19 cellular contexts compared by ENCODE assay signal in the genomic region with DNA sequence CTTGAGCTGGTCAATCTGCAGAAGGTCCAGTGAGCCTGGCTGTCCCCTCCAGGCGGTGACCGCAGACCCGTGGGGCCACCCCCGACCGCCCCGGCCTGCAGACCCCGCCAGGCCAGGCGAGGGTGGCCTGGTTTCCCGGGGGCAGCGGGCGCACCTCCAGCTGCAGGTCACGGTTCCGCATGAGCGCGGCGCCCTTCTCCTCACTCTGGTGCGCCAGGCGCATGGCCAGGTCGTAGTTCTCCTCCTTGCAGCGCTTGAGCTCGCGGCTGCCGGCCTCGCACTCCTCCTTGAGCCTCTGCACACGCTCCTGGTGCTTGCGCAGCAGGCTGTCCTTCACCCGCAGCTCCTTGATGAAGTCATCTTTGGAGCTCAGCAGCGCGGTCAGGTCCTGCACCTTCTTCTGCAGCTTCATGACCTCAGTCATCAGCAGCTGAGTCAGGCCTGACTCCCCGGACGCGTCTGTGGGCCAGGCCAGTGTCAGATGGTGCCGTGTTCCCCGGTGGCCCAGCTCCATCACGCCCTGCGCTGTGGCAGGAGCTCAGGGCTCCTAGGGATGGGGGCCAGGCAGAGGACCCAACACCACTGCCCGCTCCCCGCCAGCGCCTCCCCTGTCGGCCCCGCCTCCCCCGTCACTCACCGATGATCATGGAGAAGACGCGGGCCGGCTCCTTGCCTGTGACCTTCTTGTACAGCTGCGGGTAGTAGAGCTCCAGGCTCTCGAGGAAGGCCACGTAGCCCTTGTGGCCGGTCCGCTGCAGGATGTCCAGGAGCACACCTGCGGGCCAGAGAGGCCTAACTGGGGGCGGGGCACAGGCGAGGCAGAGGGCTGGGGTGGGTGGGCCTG.
"Had no signal": no experiment of that assay in that cellular context is flagged by ENCODE, and none has a peak within 500 bp of the region (broad histone marks: within the 10 kb centered on the region; RNA-seq: fewer than 3 reads in every experiment).

No MANE protein-coding gene starts in this region.

- H3K27ac Mint-ChIP-seq: activated CD8-positive, alpha-beta memory T cell treated with anti-CD3 and anti-CD28 coated beads, Interleukin-2, amount 10 ng/mL, durations not matched to agents 7 days and 5 days; activated naive CD4-positive, alpha-beta T cell treated with anti-CD3 and anti-CD28 coated beads, Interleukin-2, amount 10 ng/mL, durations not matched to agents 7 days and 5 days; activated T-cell treated with anti-CD3 and anti-CD28 coated beads, Interleukin-2, amount 50 U/mL, for 24 hours; naive thymus-derived CD4-positive, alpha-beta T cell; stimulated activated memory B cell treated with anti-CD40 and anti-IgM and Interleukin-4, amounts not matched to agents 10 μg/mL and 1 μg/mL and 100 μg/mL, for 72 hours had no signal

- H3K9me3 Mint-ChIP-seq: activated naive CD4-positive, alpha-beta T cell treated with anti-CD3 and anti-CD28 coated beads, Interleukin-2, amount 10 ng/mL, durations not matched to agents 7 days and 5 days; activated T-cell treated with anti-CD3 and anti-CD28 coated beads, Interleukin-2, amount 50 U/mL, for 24 hours; naive thymus-derived CD4-positive, alpha-beta T cell; stimulated activated memory B cell treated with anti-CD40 and anti-IgM and Interleukin-4, amounts not matched to agents 10 μg/mL and 1 μg/mL and 100 μg/mL, for 72 hours had no signal

- H3K27me3 ChIP-seq: cardiac muscle cell, neutrophil, right atrium auricular region, uterus had no signal

- H3K27ac ChIP-seq: cardiac muscle cell, esophagus muscularis mucosa, right atrium auricular region, tibial artery, uterus had no signal

- ATAC-seq: activated CD8-positive, alpha-beta memory T cell treated with anti-CD3 and anti-CD28 coated beads, Interleukin-2, amount 10 ng/mL, durations not matched to agents 7 days and 5 days; left lobe of liver; mucosa of descending colon; naive thymus-derived CD4-positive, alpha-beta T cell; stimulated activated memory B cell treated with anti-CD40 and anti-IgM and Interleukin-4, amounts not matched to agents 10 μg/mL and 1 μg/mL and 100 μg/mL, for 72 hours had no signal

- H3K4me1 ChIP-seq: uterus had no signal

- H3K36me3 Mint-ChIP-seq: activated CD8-positive, alpha-beta memory T cell treated with anti-CD3 and anti-CD28 coated beads, Interleukin-2, amount 10 ng/mL, durations not matched to agents 7 days and 5 days; activated naive CD4-positive, alpha-beta T cell treated with anti-CD3 and anti-CD28 coated beads, Interleukin-2, amount 10 ng/mL, durations not matched to agents 7 days and 5 days; naive thymus-derived CD4-positive, alpha-beta T cell had no signal

- H3K36me3 ChIP-seq: right atrium auricular region, uterus had no signal

- H3K4me3 ChIP-seq: cardiac muscle cell, esophagus muscularis mucosa, mucosa of descending colon, right atrium auricular region, tibial artery, uterus had no signal

- H3K4me3 Mint-ChIP-seq: activated CD8-positive, alpha-beta memory T cell treated with anti-CD3 and anti-CD28 coated beads, Interleukin-2, amount 10 ng/mL, durations not matched to agents 7 days and 5 days; activated naive CD4-positive, alpha-beta T cell treated with anti-CD3 and anti-CD28 coated beads, Interleukin-2, amount 10 ng/mL, durations not matched to agents 7 days and 5 days; activated T-cell treated with anti-CD3 and anti-CD28 coated beads, Interleukin-2, amount 50 U/mL, for 24 hours; naive thymus-derived CD4-positive, alpha-beta T cell; stimulated activated memory B cell treated with anti-CD40 and anti-IgM and Interleukin-4, amounts not matched to agents 10 μg/mL and 1 μg/mL and 100 μg/mL, for 72 hours had no signal

- H3K27me3 Mint-ChIP-seq: activated CD8-positive, alpha-beta memory T cell treated with anti-CD3 and anti-CD28 coated beads, Interleukin-2, amount 10 ng/mL, durations not matched to agents 7 days and 5 days; activated naive CD4-positive, alpha-beta T cell treated with anti-CD3 and anti-CD28 coated beads, Interleukin-2, amount 10 ng/mL, durations not matched to agents 7 days and 5 days; activated T-cell treated with anti-CD3 and anti-CD28 coated beads, Interleukin-2, amount 50 U/mL, for 24 hours; naive thymus-derived CD4-positive, alpha-beta T cell; stimulated activated memory B cell treated with anti-CD40 and anti-IgM and Interleukin-4, amounts not matched to agents 10 μg/mL and 1 μg/mL and 100 μg/mL, for 72 hours had no signal

- H3K4me1 Mint-ChIP-seq: activated CD8-positive, alpha-beta memory T cell treated with anti-CD3 and anti-CD28 coated beads, Interleukin-2, amount 10 ng/mL, durations not matched to agents 7 days and 5 days; activated naive CD4-positive, alpha-beta T cell treated with anti-CD3 and anti-CD28 coated beads, Interleukin-2, amount 10 ng/mL, durations not matched to agents 7 days and 5 days had no signal

- H3K9me3 ChIP-seq: esophagus muscularis mucosa, mucosa of descending colon, neutrophil, right atrium auricular region, tibial artery, uterus had no signal

- DNase-seq: activated CD4-positive, alpha-beta T cell treated with anti-CD3 and anti-CD28 coated beads for 1 hour; activated CD4-positive, alpha-beta T cell treated with anti-CD3 and anti-CD28 coated beads, Interleukin-2, amount 50 U/mL, for 48 hours; activated CD8-positive, alpha-beta memory T cell treated with anti-CD3 and anti-CD28 coated beads, Interleukin-2, amount 10 ng/mL, durations not matched to agents 7 days and 5 days; activated naive CD4-positive, alpha-beta T cell treated with anti-CD3 and anti-CD28 coated beads, Interleukin-2, amount 10 ng/mL, durations not matched to agents 7 days and 5 days; activated T-cell treated with anti-CD3 and anti-CD28 coated beads, Interleukin-2, amount 50 U/mL, for 24 hours; foreskin fibroblast; mucosa of descending colon; naive thymus-derived CD4-positive, alpha-beta T cell; posterior cingulate gyrus; stimulated activated CD4-positive, alpha-beta T cell treated with anti-CD3 and anti-CD28 coated beads, Interleukin-2, amount 100 ng/mL, for 48 hours; T-helper 9 cell; tibial artery; uterus had no signal
